In genomic region chr4:158826882-158827281, GRCh38 we compare ENCODE assay signal across 1 cellular context.
TF ChIP-seq lines count a peak whose summit lies in the region.

No MANE protein-coding gene starts in this region.

TF ChIP-seq in HepG2, 621 proteins besides CTCF, POLR2A, EP300 and RAD21 (continued from another document and continues in another):
- TF ChIP-seq ZNF142 (CRISPR knock-in tag; IDR thresholded peaks at IDR 0.05) (no peak), ZNF749 (CRISPR knock-in tag; IDR thresholded peaks at IDR 0.05; ENCODE audit: borderline replicate concordance) (no peak), ZNF720 (CRISPR knock-in tag; IDR thresholded peaks at IDR 0.05) (no peak), KLF9 (CRISPR knock-in tag; IDR thresholded peaks at IDR 0.05; ENCODE audit: low read depth) (peak; percentile 45; the same call in 1 of the 2 replicates), GZF1 (CRISPR knock-in tag; IDR thresholded peaks at IDR 0.05) (no peak), SKI (IDR thresholded peaks at IDR 0.05; ENCODE audit: partially characterized antibody) (no peak), ZNF101 (CRISPR knock-in tag; IDR thresholded peaks at IDR 0.05; ENCODE audit: borderline replicate concordance, low read depth) (no peak), E2F1 (CRISPR knock-in tag; IDR thresholded peaks at IDR 0.05) (no peak), NPAS2 (CRISPR knock-in tag; IDR thresholded peaks at IDR 0.05; ENCODE audit: borderline replicate concordance) (no peak), EEA1 (CRISPR knock-in tag; IDR thresholded peaks at IDR 0.05; ENCODE audit: borderline replicate concordance) (no peak), ZNF143 (CRISPR knock-in tag; IDR thresholded peaks at IDR 0.05) (no peak), FOXP1 (IDR thresholded peaks at IDR 0.05) (0 out of 2 replicates have a peak, but pooled peaks have one; percentile 4), FOXP1 (CRISPR knock-in tag; IDR thresholded peaks at IDR 0.05) (peak; percentile 92), ZNF598 (CRISPR knock-in tag; IDR thresholded peaks at IDR 0.05; ENCODE audit: borderline replicate concordance) (no peak), CSRNP1 (CRISPR knock-in tag; IDR thresholded peaks at IDR 0.05) (no peak), MLX (CRISPR knock-in tag; IDR thresholded peaks at IDR 0.05) (peak; percentile 90), ZNF354B (CRISPR knock-in tag; IDR thresholded peaks at IDR 0.05) (no peak), EHMT2 (IDR thresholded peaks at IDR 0.05; ENCODE audit: borderline replicate concordance, low read depth, low read length) (no peak), ZBTB33 (CRISPR knock-in tag; IDR thresholded peaks at IDR 0.05) (no peak), HIC2 (CRISPR knock-in tag; IDR thresholded peaks at IDR 0.05; ENCODE audit: low read depth) (0 out of 2 replicates have a peak, but pooled peaks have one; percentile 58), DBP (CRISPR knock-in tag; IDR thresholded peaks at IDR 0.05; ENCODE audit: not compliant biosample characterization) (no peak), ZBTB1 (CRISPR knock-in tag; IDR thresholded peaks at IDR 0.05; ENCODE audit: borderline replicate concordance) (no peak), ARID4A (CRISPR knock-in tag; IDR thresholded peaks at IDR 0.05; ENCODE audit: borderline replicate concordance) (no peak; the same call in 1 of the 2 replicates), SMAD1 (CRISPR knock-in tag; IDR thresholded peaks at IDR 0.05; ENCODE audit: borderline replicate concordance, low read depth) (no peak), ZNF543 (CRISPR knock-in tag; IDR thresholded peaks at IDR 0.05) (no peak), EED (CRISPR knock-in tag; IDR thresholded peaks at IDR 0.05) (no peak), ZNF234 (CRISPR knock-in tag; conservative IDR thresholded peaks at IDR 0.05) (no peak), GMEB2 (CRISPR knock-in tag; IDR thresholded peaks at IDR 0.05; ENCODE audit: low read depth) (no peak), REL (CRISPR knock-in tag; conservative IDR thresholded peaks at IDR 0.05) (no peak), ZNF766 (CRISPR knock-in tag; IDR thresholded peaks at IDR 0.05; ENCODE audit: borderline replicate concordance) (no peak), DPF2 (CRISPR knock-in tag; IDR thresholded peaks at IDR 0.05; ENCODE audit: borderline replicate concordance, low read depth) (peak; percentile 73; the same call in 1 of the 2 replicates), ELF4 (CRISPR knock-in tag; IDR thresholded peaks at IDR 0.05; ENCODE audit: borderline replicate concordance) (peak; percentile 78; the same call in 1 of the 2 replicates), RNF2 (conservative IDR thresholded peaks at IDR 0.05; ENCODE audit: low read depth) (no peak)
